Comparison of ENCODE assay signal across 9 cellular contexts in the genomic region with DNA sequence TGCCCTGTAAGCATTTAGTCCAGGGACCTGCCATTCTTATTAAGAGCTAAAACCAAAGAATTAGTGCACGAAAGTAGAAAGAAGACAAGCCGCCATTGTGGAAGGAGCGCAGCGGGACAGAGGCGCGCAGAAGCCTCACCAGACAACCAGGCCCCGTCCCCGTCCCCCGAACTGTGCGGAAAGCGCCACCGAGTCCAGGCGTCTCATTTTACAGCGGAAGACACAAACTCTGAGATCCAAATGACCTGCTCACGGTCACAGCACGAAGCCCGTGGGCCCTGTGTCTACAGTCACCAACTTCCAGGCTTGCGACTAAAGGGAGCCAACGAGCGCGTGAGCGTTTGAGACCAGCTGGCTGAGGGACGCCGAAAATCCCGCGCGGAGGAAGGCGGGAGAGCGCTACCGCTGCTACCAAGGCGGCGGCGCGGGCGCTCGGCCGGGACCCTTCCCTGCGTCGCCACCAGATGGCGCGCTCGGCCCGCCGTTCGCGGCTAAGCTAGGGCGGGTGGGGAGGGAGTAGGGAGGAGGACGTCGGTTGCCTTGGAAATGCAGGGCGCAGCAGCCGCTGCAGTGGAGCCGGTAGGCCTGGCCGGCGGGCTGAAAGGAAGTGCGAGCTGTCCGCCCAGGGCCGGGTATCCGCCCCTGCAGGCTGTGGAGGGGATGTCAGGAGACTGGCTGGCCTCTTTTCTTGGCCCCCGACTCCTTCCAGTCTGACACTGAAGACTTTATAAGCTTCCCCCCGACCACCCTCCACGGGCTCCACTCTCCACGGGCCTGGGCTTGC. TPM values are rescaled to one million over a fixed set of nuclear protein-coding genes. Genes with fewer than 3 reads are reported as not detected.
DNase-seq lines count a peak whose midpoint lies in the region; ATAC-seq and TF ChIP-seq lines count a peak whose summit lies in the region.
"Had no signal": no experiment of that assay in that cellular context is flagged by ENCODE, and none has a peak within 500 bp of the region (broad histone marks: within the 10 kb centered on the region; RNA-seq: fewer than 3 reads in every experiment).

No MANE protein-coding gene starts in this region.

- DNase-seq in CD14-positive monocyte (ENCODE audit: low spot score) = peak; percentile 90
- peak; percentile 90 for DNase-seq in NCI-H526 treated with DMSO at 0.1 percent for 48 hours (lab: John Stamatoyannopoulos, UW)
- DNase-seq in activated CD4-positive, alpha-beta T cell treated with anti-CD3 and anti-CD28 coated beads, Interleukin-2, amount 50 U/mL, for 1 hour = peak; percentile 89
- DNase-seq in dermis microvascular lymphatic vessel endothelial cell (ENCODE audit: low read depth in 2 of 2) = peak; percentile 79 to 93
- peak; percentile 91 to 94 (median 91) for DNase-seq in right lobe of liver
- peak; percentile 89 for DNase-seq in stimulated activated CD4-positive, alpha-beta T cell treated with anti-CD3 and anti-CD28 coated beads, Interleukin-4, amount 100 ng/mL, for 24 hours

- H3K27me3 ChIP-seq in right lobe of liver = no peaks in the 10 kb centered on the region

- TF ChIP-seq CTCF in CD14-positive monocyte (IDR thresholded peaks at IDR 0.05) = peak; percentile 95
- peak; percentile 88 to 97 (median 95) for TF ChIP-seq CTCF in right lobe of liver (IDR thresholded peaks at IDR 0.05)

- peak overlapping the region; percentile 93 to 96 for H3K4me3 Mint-ChIP-seq in CD14-positive monocyte

- WGBS in right lobe of liver (ENCODE audit: insufficient coverage, low coverage, low lambda C conversion rate, missing lambda C conversion rate) = 0% methylated on average over 14 of the region's 62 CpGs

- H3K9me3 Mint-ChIP-seq in CD14-positive monocyte = peaks cover 2 to 7% (median 3%) of the 10 kb centered on the region in 7 donors

- H3K27ac ChIP-seq in right lobe of liver = peak overlapping the region; percentile 34 to 83 (median 66)

- TF ChIP-seq POLR2A in right lobe of liver (IDR thresholded peaks at IDR 0.05) = no peak

- peak; percentile 99 for ATAC-seq in GM19372 (IDR thresholded peaks at IDR 0.05; ENCODE audit: low read depth, unreplicated experiment)
- peak; percentile 99 for ATAC-seq in HG03521 (IDR thresholded peaks at IDR 0.05; ENCODE audit: unreplicated experiment)
- ATAC-seq in right lobe of liver = peak; percentile 99 to 100 (median 100)

- H3K9me3 ChIP-seq in right lobe of liver = no peaks in the 10 kb centered on the region

- peaks cover 0 to 5% (median 0%) of the 10 kb centered on the region in 4 donors for H3K4me1 ChIP-seq in right lobe of liver

- H3K4me1 Mint-ChIP-seq in CD14-positive monocyte = peaks cover 7% of the 10 kb centered on the region

- H3K27me3 Mint-ChIP-seq in CD14-positive monocyte (ENCODE audit: low read depth in 3 of 3) = peaks cover 0 to 3% (median 0%) of the 10 kb centered on the region in 3 donors

- intact Hi-C loops in CD14-positive monocyte (cut with micrococcal nuclease) (loop anchor here (10.0 kb wide), 4 partner anchors 120 to 440 kb away; partner anchors contain the start of gene EED (in 1 of the 2)), right lobe of liver (cut with DNase I) (no loop called here)

- H3K36me3 ChIP-seq in right lobe of liver = no peaks in the 10 kb centered on the region

- peak overlapping the region; percentile 77 to 93 (median 87) for H3K27ac Mint-ChIP-seq in CD14-positive monocyte

- H3K36me3 Mint-ChIP-seq in CD14-positive monocyte = peaks cover 2 to 3% of the 10 kb centered on the region in 2 donors

- H3K4me3 ChIP-seq in right lobe of liver = peak overlapping the region; percentile 46 to 59 (median 58)

RNA-seq across cellular contexts. Expression of gene CCDC83, which starts 0.4 kb away (rescaled TPM):
- not detected for polyA plus RNA-seq in CD14-positive monocyte
- total RNA-seq in dermis microvascular lymphatic vessel endothelial cell (not detected in 2 replicates), right lobe of liver (not detected)
- total RNA-seq: temporal lobe had no signal

RNA-seq across cellular contexts. Expression of gene SYTL2, which starts 43.8 kb away (rescaled TPM):
- under 1 TPM; 0.30 to 0.34 TPM for polyA plus RNA-seq in CD14-positive monocyte
- total RNA-seq in dermis microvascular lymphatic vessel endothelial cell (under 0.01 and 0.25 TPM in 2 replicates), right lobe of liver (10 to 100 TPM in 2 of 6 experiments, 1 to 10 TPM in 4; 4.2 to 14.9 (median 8.7) TPM)

Comparison
In these comparisons a context has a peak if more than half of its experiments do, and no peak if none do; other contexts are left out.
1. Peak in every context shown above with its lines: DNase-seq, ATAC-seq, H3K4me3 ChIP-seq and H3K27ac ChIP-seq.
2. intact Hi-C loops: an anchor here in CD14-positive monocyte (10.0 kb wide); none called in right lobe of liver.